20 cellular contexts compared by ENCODE assay signal in genomic region chr11:47837929-47838328, GRCh38.
"Had no signal": no experiment of that assay in that cellular context is flagged by ENCODE, and none has a peak within 500 bp of the region (broad histone marks: within the 10 kb centered on the region; RNA-seq: fewer than 3 reads in every experiment).

No MANE protein-coding gene starts in this region.

- H3K27ac ChIP-seq: cardiac muscle cell, gastroesophageal sphincter, pancreas, transverse colon had no signal

- H3K4me3 ChIP-seq: cardiac muscle cell, gastroesophageal sphincter, pancreas, transverse colon had no signal

- H3K4me3 Mint-ChIP-seq: activated CD4-positive, alpha-beta memory T cell treated with anti-CD3 and anti-CD28 coated beads, Interleukin-2, amount 10 ng/mL, durations not matched to agents 7 days and 5 days; activated T-helper 17 cell treated with anti-CD3 and anti-CD28 coated beads, Interleukin-2, amount 50 U/mL, for 72 hours; endodermal cell; nephron progenitor cell; T-helper 1 cell treated with Interleukin-12 subunit alpha and Interleukin-12 subunit beta and Interleukin-4 antibody, amounts not matched to agents 30 μg/mL and 1 μg/mL, for 36 hours had no signal

- FAIRE-seq: islet of Langerhans, pancreas, urothelium cell line had no signal

- H3K27ac Mint-ChIP-seq: activated CD4-positive, alpha-beta memory T cell treated with anti-CD3 and anti-CD28 coated beads, Interleukin-2, amount 10 ng/mL, durations not matched to agents 7 days and 5 days; activated T-helper 17 cell treated with anti-CD3 and anti-CD28 coated beads, Interleukin-2, amount 50 U/mL, for 72 hours; endodermal cell; nephron progenitor cell; T-helper 1 cell treated with Interleukin-12 subunit alpha and Interleukin-12 subunit beta and Interleukin-4 antibody, amounts not matched to agents 30 μg/mL and 1 μg/mL, for 36 hours had no signal

- H3K9me3 Mint-ChIP-seq: activated CD4-positive, alpha-beta memory T cell treated with anti-CD3 and anti-CD28 coated beads, Interleukin-2, amount 10 ng/mL, durations not matched to agents 7 days and 5 days; activated T-helper 17 cell treated with anti-CD3 and anti-CD28 coated beads, Interleukin-2, amount 50 U/mL, for 72 hours; endodermal cell; nephron progenitor cell; T-helper 1 cell treated with Interleukin-12 subunit alpha and Interleukin-12 subunit beta and Interleukin-4 antibody, amounts not matched to agents 30 μg/mL and 1 μg/mL, for 36 hours had no signal

- H3K4me1 ChIP-seq: gastroesophageal sphincter, transverse colon had no signal

- H3K27me3 Mint-ChIP-seq: activated CD4-positive, alpha-beta memory T cell treated with anti-CD3 and anti-CD28 coated beads, Interleukin-2, amount 10 ng/mL, durations not matched to agents 7 days and 5 days; activated T-helper 17 cell treated with anti-CD3 and anti-CD28 coated beads, Interleukin-2, amount 50 U/mL, for 72 hours had no signal

- H3K9me3 ChIP-seq: gastroesophageal sphincter, pancreas, transverse colon had no signal

- ATAC-seq: activated T-helper 17 cell treated with anti-CD3 and anti-CD28 coated beads, Interleukin-2, amount 50 U/mL, for 72 hours; gastroesophageal sphincter; left ventricle myocardium superior; right cardiac atrium had no signal

- DNase-seq: activated CD4-positive, alpha-beta memory T cell treated with anti-CD3 and anti-CD28 coated beads, Interleukin-2, amount 10 ng/mL, durations not matched to agents 7 days and 5 days; activated CD4-positive, alpha-beta T cell treated with anti-CD3 and anti-CD28 coated beads for 48 hours; amygdala; cortex of kidney; endodermal cell; head of caudate nucleus; left ventricle myocardium superior; mammary epithelial cell; midbrain; nephron progenitor cell; right cardiac atrium; stimulated activated CD4-positive, alpha-beta T cell treated with anti-CD3 and anti-CD28 coated beads, Interleukin-12 subunit alpha, Interleukin-12 subunit beta, amount 100 ng/mL, for 4 hours; transverse colon had no signal

- H3K4me1 Mint-ChIP-seq: activated CD4-positive, alpha-beta memory T cell treated with anti-CD3 and anti-CD28 coated beads, Interleukin-2, amount 10 ng/mL, durations not matched to agents 7 days and 5 days; endodermal cell; nephron progenitor cell had no signal

- H3K27me3 ChIP-seq: cardiac muscle cell, gastroesophageal sphincter, pancreas, transverse colon had no signal
